ENCODE assay signal across 10 cellular contexts in genomic region chr4:28287837-28288236, GRCh38.
DNase-seq lines count a peak whose midpoint lies in the region; ATAC-seq and TF ChIP-seq lines count a peak whose summit lies in the region.
"Had no signal": no experiment of that assay in that cellular context is flagged by ENCODE, and none has a peak within 500 bp of the region (broad histone marks: within the 10 kb centered on the region; RNA-seq: fewer than 3 reads in every experiment).

No MANE protein-coding gene starts in this region.

- no peak overlapping the region for H4K8ac ChIP-seq in mesendoderm (ENCODE audit: low read depth, low read length)

- no peaks in the 10 kb centered on the region for H3K27me3 ChIP-seq in mesendoderm (ENCODE audit: insufficient read depth, low read length, poor library complexity)

- H3K18ac ChIP-seq in mesendoderm (ENCODE audit: low read length), result no peak overlapping the region

- H3K4me2 ChIP-seq in mesendoderm (ENCODE audit: low read length), result no peak overlapping the region

- H2BK15ac ChIP-seq in mesendoderm (replicated peaks; ENCODE audit: low read depth), result no peak overlapping the region

- no peaks in the 10 kb centered on the region for H3K79me1 ChIP-seq in mesendoderm (ENCODE audit: low read length)

- no peak overlapping the region for H4K5ac ChIP-seq in mesendoderm (ENCODE audit: low read length)

- no peak overlapping the region for H3K23ac ChIP-seq in mesendoderm (ENCODE audit: low read length)

- no peak overlapping the region for H2BK5ac ChIP-seq in mesendoderm (ENCODE audit: low read length)

- no peak overlapping the region for H3K9ac ChIP-seq in mesendoderm (ENCODE audit: low read length)

- H3K27ac ChIP-seq in mesendoderm (ENCODE audit: low read depth, low read length), result no peak overlapping the region

- H3K4me1 ChIP-seq in mesendoderm (ENCODE audit: control insufficient read depth, low read depth, low read length), result no peaks in the 10 kb centered on the region

- ATAC-seq in HG02981 (IDR thresholded peaks at IDR 0.05; ENCODE audit: unreplicated experiment), result no peak

- no peak overlapping the region for H2BK120ac ChIP-seq in mesendoderm (ENCODE audit: low read depth, low read length)

- DNase-seq in AG09319 (ENCODE audit: extremely low read depth, low read depth), result peak; percentile 96
- peak; percentile 96 for DNase-seq in NCI-H226
- DNase-seq in dermis microvascular lymphatic vessel endothelial cell (ENCODE audit: low read depth in 2 of 2), result peak; percentile 18 to 32
- peak; percentile 78 for DNase-seq in mesendoderm
- DNase-seq in C1 segment of cervical spinal cord (lab: John Stamatoyannopoulos, UW), result no peak
- DNase-seq in nucleus accumbens (lab: John Stamatoyannopoulos, UW), result no peak
- DNase-seq in NCI-H345 (lab: John Stamatoyannopoulos, UW), result no peak
- DNase-seq: CD8-positive, alpha-beta memory T cell; NCI-H187 treated with DMSO at 0.1 percent for 48 hours had no signal

- no peaks in the 10 kb centered on the region for H3K79me2 ChIP-seq in mesendoderm (ENCODE audit: control insufficient read depth, insufficient read depth, low read length)

- no peak for TF ChIP-seq CTCF in AG09319 (IDR thresholded peaks at IDR 0.05; ENCODE audit: low read depth, low read length)

- H2AK5ac ChIP-seq in mesendoderm (ENCODE audit: low read length), result no peak overlapping the region

- WGBS in mesendoderm (ENCODE audit: extremely low coverage, insufficient coverage, low lambda C conversion rate), result no CpG with 5 or more reads among the region's 2 CpGs

- H3K4me3 ChIP-seq in mesendoderm (ENCODE audit: low read length), result no peak overlapping the region

- H3K56ac ChIP-seq in mesendoderm (ENCODE audit: low read length), result no peak overlapping the region

- no peaks in the 10 kb centered on the region for H3K36me3 ChIP-seq in mesendoderm (ENCODE audit: control insufficient read depth, insufficient read depth, low read length)

- H3K4ac ChIP-seq in mesendoderm (ENCODE audit: low read depth, low read length), result no peak overlapping the region

Comparison
In these comparisons a context has a peak if more than half of its experiments do, and no peak if none do; other contexts are left out.
1. DNase-seq: peak in AG09319 (single experiment), NCI-H226 (single experiment), dermis microvascular lymphatic vessel endothelial cell (2 of 2) and mesendoderm (single experiment); none in C1 segment of cervical spinal cord (0 of 14), nucleus accumbens (0 of 56) and NCI-H345 (single experiment).